In the genomic region with DNA sequence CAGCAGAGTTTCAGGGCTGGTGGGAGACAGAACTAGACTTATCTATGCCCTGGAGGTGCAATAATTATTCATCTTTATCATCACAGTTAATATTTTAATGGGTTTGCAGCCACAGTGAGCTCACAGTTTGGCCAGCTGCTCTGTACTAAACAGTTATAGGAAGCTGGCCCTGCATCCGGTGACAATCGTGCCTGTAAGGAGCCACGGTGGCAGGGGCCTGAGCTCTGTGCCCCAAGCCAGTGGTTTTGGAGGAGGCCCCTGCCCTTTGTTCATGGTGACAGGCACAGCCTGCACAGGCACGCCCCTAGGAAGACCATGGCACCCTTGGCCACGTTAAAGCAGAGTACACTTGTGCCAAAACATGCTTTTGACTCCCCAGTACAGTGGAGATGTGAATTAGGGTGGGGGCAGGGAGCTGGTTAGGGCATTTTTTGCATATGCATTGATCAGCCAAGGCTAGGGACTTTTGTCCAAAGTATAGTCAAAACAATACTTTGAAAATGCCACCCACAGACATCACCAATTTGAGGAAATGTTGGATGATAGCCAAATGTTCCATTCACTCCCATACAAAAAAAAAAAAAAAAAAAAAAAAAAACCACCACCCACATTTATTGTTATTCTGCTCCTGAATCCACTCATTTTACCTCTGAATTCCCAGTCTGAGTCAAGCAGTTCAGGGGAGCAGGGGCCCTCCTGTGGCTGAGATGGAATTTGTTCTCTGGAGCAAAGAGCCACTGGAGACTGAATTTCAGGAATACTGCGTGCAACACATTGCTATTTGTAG, we compare ENCODE assay signal across 8 cellular contexts. TPM values are rescaled to one million over a fixed set of nuclear protein-coding genes. Genes with fewer than 3 reads are reported as not detected.
DNase-seq lines count a peak whose midpoint lies in the region; ATAC-seq, FAIRE-seq and TF ChIP-seq lines count a peak whose summit lies in the region.

No MANE protein-coding gene starts in this region.

- H3K36me3 ChIP-seq in SJSA1 = peaks cover 10% of the 10 kb centered on the region
- no peaks in the 10 kb centered on the region for H3K36me3 ChIP-seq in endothelial cell of umbilical vein (ENCODE audit: control insufficient read depth in 2 of 2, extremely low read depth in 1 of 2, insufficient read depth in 2 of 2, low read length in 2 of 2)
- no peaks in the 10 kb centered on the region for H3K36me3 ChIP-seq in neural cell (ENCODE audit: insufficient read depth, low read length)

- intact Hi-C loops in endothelial cell of umbilical vein (cut with micrococcal nuclease) (loop anchor here (1.0 to 5.0 kb wide), 5 partner anchors 33 to 249 kb away; no protein-coding TSS in a partner anchor), left colon (cut with DNase I, micrococcal nuclease) (no loop called here)

- H2AFZ ChIP-seq in endothelial cell of umbilical vein (ENCODE audit: low read depth, low read length) = no peak overlapping the region
- no peak overlapping the region for H2AFZ ChIP-seq in neural cell (ENCODE audit: low read depth, low read length)

- H3K27ac ChIP-seq in SJSA1 (peak overlapping the region; percentile 25; the same call in 1 of the 2 replicates), endothelial cell of umbilical vein (ENCODE audit: insufficient read depth, low read depth, low read length) (no peak overlapping the region), neural cell (ENCODE audit: low read length) (peak overlapping the region; percentile 73)

- H3K27me3 ChIP-seq in SJSA1 (replicated peaks) = no peaks in the 10 kb centered on the region
- H3K27me3 ChIP-seq in endothelial cell of umbilical vein (ENCODE audit: control insufficient read depth in 2 of 2, insufficient read depth in 2 of 2, low read length in 2 of 2) = peaks cover 4% of the 10 kb centered on the region in 2 experiments
- H3K27me3 ChIP-seq in neural cell (ENCODE audit: insufficient read depth, low read depth, low read length) = peaks cover 24% of the 10 kb centered on the region

- TF ChIP-seq CTCF in HFF-Myc (IDR thresholded peaks at IDR 0.05; ENCODE audit: low read depth, low read length, missing control alignments) (peak; percentile 66), endothelial cell of umbilical vein (IDR thresholded peaks at IDR 0.05; ENCODE audit: extremely low read depth in 1 of 2, insufficient read depth in 1 of 2, low read depth in 1 of 2, low read length in 2 of 2) (peak; percentile 57 to 66), neural cell (IDR thresholded peaks at IDR 0.05; ENCODE audit: poor library complexity, severe bottlenecking) (peak; percentile 68)

- dilution Hi-C loops in endothelial cell of umbilical vein (cut with MboI; ENCODE audit: extremely low pct_ligation_motif_present, low sequenced_read_pairs) = no loop called here

- H4K20me1 ChIP-seq in endothelial cell of umbilical vein (replicated peaks; ENCODE audit: control insufficient read depth, extremely low read depth, insufficient read depth, low read length) (no peaks in the 10 kb centered on the region), neural cell (ENCODE audit: insufficient read depth) (no peaks in the 10 kb centered on the region)

- no peak for ATAC-seq in left colon

- FAIRE-seq in endothelial cell of umbilical vein (lab: Jason Lieb, UNC) = peak; percentile 91

- POLR2A ChIA-PET in endothelial cell of umbilical vein (lab: Charles Lee) = interaction anchor here (0.7 kb wide), 1 partner anchor 252 kb away, joined by 3 read pairs; the partner anchor contains the start of genes DPH3 and OXNAD1

- H3K4me1 ChIP-seq in SJSA1 (replicated peaks) (peaks cover 41% of the 10 kb centered on the region), endothelial cell of umbilical vein (ENCODE audit: control insufficient read depth, extremely low read depth, insufficient read depth, low read length) (peaks cover 16% of the 10 kb centered on the region)

- H3K79me2 ChIP-seq in endothelial cell of umbilical vein (ENCODE audit: control insufficient read depth, insufficient read depth, low read length) (peaks cover 11% of the 10 kb centered on the region), neural cell (replicated peaks; ENCODE audit: insufficient read depth, low read length) (no peaks in the 10 kb centered on the region)

- H3K9me2 ChIP-seq in neural cell (ENCODE audit: insufficient read depth, low read length) = no peaks in the 10 kb centered on the region

- no peak overlapping the region for H3K4me3 ChIP-seq in HFF-Myc (replicated peaks; ENCODE audit: low read depth, low read length)
- no peak overlapping the region for H3K4me3 ChIP-seq in SJSA1
- no peak overlapping the region for H3K4me3 ChIP-seq in endothelial cell of umbilical vein (replicated peaks in 1 of 3; ENCODE audit: insufficient read depth in 1 of 3, low read depth in 1 of 3, low read length in 3 of 3)
- H3K4me3 ChIP-seq in neural cell (ENCODE audit: low read length) = peak overlapping the region; percentile 24

- CTCF ChIA-PET in endothelial cell of umbilical vein (lab: Charles Lee) = interaction anchor here (0.6 to 6.0 kb wide), 30 partner anchors 8 to 705 kb away, joined by 3 to 197 read pairs (median 4); partner anchors contain the start of genes DPH3 and OXNAD1

- no TSS peak for BruUV-seq in endothelial cell of umbilical vein (replicated peaks; lab: Mats Ljungman, UMichigan)

- DNase-seq in NCI-H524 (lab: John Stamatoyannopoulos, UW) (peak; percentile 37 to 55), NCI-H524 treated with DMSO at 0.1 percent for 48 hours (lab: John Stamatoyannopoulos, UW) (no peak), HFF-Myc (ENCODE audit: extremely low read depth, low read depth) (no peak), SJSA1 (ENCODE audit: low read depth in 1 of 2, low spot score in 2 of 2) (peak; percentile 68 to 83), endothelial cell of umbilical vein (ENCODE audit: low read depth, low spot score) (peak; percentile 76), left colon (no peak), T-helper 9 cell (no peak)

- TF ChIP-seq POLR2A in endothelial cell of umbilical vein (IDR thresholded peaks at IDR 0.05; ENCODE audit: low read depth, low read length) = no peak

- no peak for TF ChIP-seq EP300 in neural cell (conservative IDR thresholded peaks at IDR 0.05; ENCODE audit: poor library complexity, severe bottlenecking)

- H3F3A ChIP-seq in neural cell (ENCODE audit: insufficient read depth, low read length, poor library complexity, severe bottlenecking) = no peaks in the 10 kb centered on the region

- H3K9ac ChIP-seq in endothelial cell of umbilical vein (replicated peaks; ENCODE audit: extremely low read depth, insufficient read depth, low read length) (no peak overlapping the region), neural cell (ENCODE audit: low read length) (peak overlapping the region; percentile 43)

- no peaks in the 10 kb centered on the region for H3K9me1 ChIP-seq in endothelial cell of umbilical vein (replicated peaks; ENCODE audit: control insufficient read depth, extremely low read depth, insufficient read depth, low read length)

- peak; percentile 71 for TF ChIP-seq RAD21 in neural cell (conservative IDR thresholded peaks at IDR 0.05)

- H3K4me2 ChIP-seq in endothelial cell of umbilical vein (ENCODE audit: insufficient read depth, low read length) = peak overlapping the region; percentile 8
- H3K4me2 ChIP-seq in neural cell (ENCODE audit: low read length) = peak overlapping the region; percentile 22

- H3K9me3 ChIP-seq in SJSA1 (replicated peaks) (no peaks in the 10 kb centered on the region), endothelial cell of umbilical vein (replicated peaks; ENCODE audit: control insufficient read depth, insufficient read depth, low read length) (no peaks in the 10 kb centered on the region), neural cell (ENCODE audit: low read length) (no peaks in the 10 kb centered on the region)

TF ChIP-seq in endothelial cell of umbilical vein, 7 proteins besides CTCF, POLR2A, EP300 and RAD21 (continues in another document):
- TF ChIP-seq JUN (IDR thresholded peaks at IDR 0.05; ENCODE audit: borderline replicate concordance, insufficient read depth, insufficient read length, low read depth) = no peak
- TF ChIP-seq GATA2 (IDR thresholded peaks at IDR 0.05; ENCODE audit: insufficient read depth, insufficient read length, low read depth, low read length) = no peak
- no peak for TF ChIP-seq POLR2AphosphoS5 (IDR thresholded peaks at IDR 0.05; ENCODE audit: insufficient read depth, low read depth, low read length)
- TF ChIP-seq MYC (IDR thresholded peaks at IDR 0.05; ENCODE audit: low read depth, low read length) = no peak
- TF ChIP-seq FOS (IDR thresholded peaks at IDR 0.05; ENCODE audit: borderline replicate concordance, insufficient read depth, low read length) = no peak
- TF ChIP-seq EZH2 (IDR thresholded peaks at IDR 0.05; ENCODE audit: borderline replicate concordance, low read depth, low read length, severe bottlenecking) = no peak

TF ChIP-seq in neural cell, 6 proteins besides CTCF, POLR2A, EP300 and RAD21 (continues in another document):
- no peak for TF ChIP-seq POLR2AphosphoS5 (IDR thresholded peaks at IDR 0.05)
- no peak for TF ChIP-seq MXI1 (conservative IDR thresholded peaks at IDR 0.05; ENCODE audit: poor library complexity, severe bottlenecking)
- TF ChIP-seq SMC3 (conservative IDR thresholded peaks at IDR 0.05; ENCODE audit: poor library complexity) = peak; percentile 80

RNA-seq across cellular contexts. Expression of gene RFTN1, which starts 3.4 kb away (rescaled TPM):
- 54.3 and 56.5 TPM in 2 replicates for total RNA-seq in SJSA1 (2014; rRNA removed; shearing (Covaris generic))
- 43.3 and 45.1 TPM in 2 replicates for total RNA-seq in endothelial cell of umbilical vein
- polyA plus RNA-seq in endothelial cell of umbilical vein = 40.2 and 40.3 TPM in 2 replicates
- polyA plus RNA-seq in endothelial cell of umbilical vein (2011; cell fraction: cytosol; rRNA removed) = 43.9 and 50.2 TPM in 2 replicates
- polyA plus RNA-seq in endothelial cell of umbilical vein (2011; cell fraction: nucleus; rRNA removed) = 34.8 and 38.6 TPM in 2 replicates
- polyA plus RNA-seq in endothelial cell of umbilical vein (2012) = 32.9 and 37.2 TPM in 2 replicates
- polyA minus RNA-seq in endothelial cell of umbilical vein = 41.8 and 43.3 TPM in 2 replicates
- polyA minus RNA-seq in endothelial cell of umbilical vein (2011; cell fraction: cytosol; rRNA and poly(A)+ RNA removed) = not detected
- 48.8 and 59.0 TPM in 2 replicates for polyA minus RNA-seq in endothelial cell of umbilical vein (2011; cell fraction: nucleus; rRNA and poly(A)+ RNA removed)
- polyA plus RNA-seq in neural cell = 36.8 and 66.9 TPM in 2 replicates
- polyA minus RNA-seq in neural cell = 41.6 and 52.3 TPM in 2 replicates
- total RNA-seq in left colon = 1 to 10 TPM; 5.3 to 10.0 TPM

Comparison
In these comparisons a context has a peak if more than half of its experiments do, and no peak if none do; other contexts are left out.
1. DNase-seq: peak in NCI-H524 (2 of 2), SJSA1 (2 of 2) and endothelial cell of umbilical vein (single experiment); none in NCI-H524 treated with DMSO at 0.1 percent for 48 hours (single experiment), HFF-Myc (single experiment), left colon (0 of 2) and T-helper 9 cell (single experiment).
2. Peak in every context shown above with its lines, with median percentiles within 50 percentile points of each other: CTCF ChIP-seq.